8 cellular contexts compared by ENCODE assay signal in the genomic region with DNA sequence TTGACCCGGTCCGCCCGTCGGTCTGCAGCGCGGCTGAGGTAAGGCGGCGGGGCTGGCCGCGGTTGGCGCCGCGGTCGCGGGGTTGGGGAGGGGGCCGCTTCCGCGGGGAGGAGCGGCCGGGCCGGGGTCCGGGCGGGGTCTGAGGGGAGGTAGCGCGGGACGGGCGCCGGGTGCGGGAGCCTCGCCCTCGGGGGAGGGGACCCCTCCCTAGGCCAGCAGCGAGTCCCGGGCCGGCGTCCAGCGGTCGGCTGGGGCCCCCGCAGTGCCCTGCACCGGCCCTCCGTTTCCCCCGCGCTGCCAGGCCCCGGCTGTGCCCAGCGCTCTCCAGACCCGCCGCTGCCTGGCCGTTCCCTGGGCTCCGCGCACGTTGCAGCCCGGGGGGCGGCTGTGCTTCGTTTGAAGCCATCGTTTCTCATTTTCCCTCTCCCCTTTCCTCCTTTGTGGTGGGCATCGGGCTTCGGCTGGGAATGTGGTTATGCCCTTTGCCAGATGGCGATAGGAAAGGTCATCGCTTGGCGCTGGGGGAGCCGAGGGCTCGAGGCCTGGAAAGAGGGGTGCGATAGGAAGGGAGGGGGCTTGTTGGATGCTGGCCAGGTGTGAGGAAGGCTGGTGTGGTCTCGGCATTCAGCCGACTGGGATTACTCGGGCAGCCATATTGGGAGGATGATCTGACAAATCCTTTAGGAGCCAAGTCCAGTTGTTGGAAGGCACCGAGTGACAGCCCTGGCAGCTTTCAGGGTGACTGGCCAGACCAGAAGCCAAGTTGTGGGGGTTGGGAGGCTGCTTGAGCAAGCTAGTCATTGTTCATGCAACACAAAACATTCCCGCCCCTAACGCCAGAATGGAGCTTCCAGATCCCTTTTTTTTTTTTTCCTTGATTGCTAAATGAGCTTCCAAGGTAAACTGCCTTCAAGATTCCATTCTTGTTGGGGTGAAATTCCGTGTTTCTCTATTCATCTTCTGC. TPM values are rescaled to one million over a fixed set of nuclear protein-coding genes. Genes with fewer than 3 reads are reported as not detected.
DNase-seq lines count a peak whose midpoint lies in the region; ATAC-seq and TF ChIP-seq lines count a peak whose summit lies in the region.

No MANE protein-coding gene starts in this region.

- H3K27me3 Mint-ChIP-seq in GM23338 (ENCODE audit: insufficient read depth, low read depth, poor library complexity) (peaks cover 20% of the 10 kb centered on the region), WTC11 (ENCODE audit: low read depth) (peaks cover 4% of the 10 kb centered on the region; the same call in 1 of the 2 replicates)

- ATAC-seq in GM23338: peak; percentile 9
- ATAC-seq in WTC11: peak; percentile 3
- ATAC-seq in left lobe of liver: peak; percentile 72

- H3K4me3 Mint-ChIP-seq in GM23338 (peak overlapping the region; percentile 98), WTC11 (peak overlapping the region; percentile 86)

- H3K36me3 Mint-ChIP-seq in GM23338 (ENCODE audit: low read depth): no peaks in the 10 kb centered on the region
- no peaks in the 10 kb centered on the region for H3K36me3 Mint-ChIP-seq in WTC11

- peak overlapping the region; percentile 98 for H3K9ac ChIP-seq in duodenal mucosa (ENCODE audit: low read depth in 1 of 2, low read length in 2 of 2)

- DNase-seq in DMS53 (lab: John Stamatoyannopoulos, UW): peak; percentile 86
- peak; percentile 77 for DNase-seq in GM23338 (ENCODE audit: low spot score)
- peak; percentile 53 for DNase-seq in NB4 (ENCODE audit: low read depth)
- DNase-seq in WTC11 (ENCODE audit: low spot score): peak; percentile 50
- peak; percentile 93 for DNase-seq in left lobe of liver (ENCODE audit: low spot score)
- peak; percentile 13 to 19 for DNase-seq in stimulated activated CD4-positive, alpha-beta T cell treated with anti-CD3 and anti-CD28 coated beads, Interleukin-2, amount 100 ng/mL, for 48 hours
- no peak for DNase-seq in SKM-1 (lab: John Stamatoyannopoulos, UW; ENCODE audit: unreplicated experiment)

- H3K36me3 ChIP-seq in GM23338 (ENCODE audit: insufficient read depth) (no peaks in the 10 kb centered on the region), duodenal mucosa (ENCODE audit: control insufficient read depth in 1 of 2, insufficient read depth in 2 of 2, low read length in 2 of 2) (no peaks in the 10 kb centered on the region)

- peak overlapping the region; percentile 99 for H3K4me2 ChIP-seq in GM23338

- H3K9me3 Mint-ChIP-seq in GM23338 (no peaks in the 10 kb centered on the region), WTC11 (no peaks in the 10 kb centered on the region)

- H4K20me1 ChIP-seq in GM23338 (replicated peaks; ENCODE audit: insufficient read depth): peaks cover 38% of the 10 kb centered on the region

- H3K9me3 ChIP-seq in duodenal mucosa (ENCODE audit: control insufficient read depth in 1 of 2, low read length in 2 of 2): no peaks in the 10 kb centered on the region

- H3K4me1 Mint-ChIP-seq in GM23338: peaks cover 25% of the 10 kb centered on the region
- peaks cover 27% of the 10 kb centered on the region for H3K4me1 Mint-ChIP-seq in WTC11

- H2AFZ ChIP-seq in GM23338: peak overlapping the region; percentile 94

- H3K9me2 ChIP-seq in GM23338 (ENCODE audit: insufficient read depth): no peaks in the 10 kb centered on the region

- H3K27ac ChIP-seq in GM23338 (ENCODE audit: low read depth) (peak overlapping the region; percentile 95), duodenal mucosa (ENCODE audit: low read depth, low read length) (peak overlapping the region; percentile 95)

- H3K27me3 ChIP-seq in GM23338 (ENCODE audit: insufficient read depth): no peaks in the 10 kb centered on the region
- no peaks in the 10 kb centered on the region for H3K27me3 ChIP-seq in duodenal mucosa (ENCODE audit: control insufficient read depth in 1 of 2, insufficient read depth in 2 of 2, low read length in 2 of 2)

- H3K27ac Mint-ChIP-seq in GM23338: peak overlapping the region; percentile 96
- H3K27ac Mint-ChIP-seq in WTC11: peak overlapping the region; percentile 54

- no peak for TF ChIP-seq POLR2A in NB4 (IDR thresholded peaks at IDR 0.05; ENCODE audit: extremely low read depth, insufficient read length)

- peaks cover 19% of the 10 kb centered on the region for H3K4me1 ChIP-seq in GM23338 (ENCODE audit: insufficient read depth)
- peaks cover 21 to 24% of the 10 kb centered on the region in 2 donors for H3K4me1 ChIP-seq in duodenal mucosa (ENCODE audit: control insufficient read depth in 1 of 2, insufficient read depth in 2 of 2, low read length in 2 of 2)

- H3K4me3 ChIP-seq in GM23338 (peak overlapping the region; percentile 100), NB4 (ENCODE audit: low read depth, low read length) (peak overlapping the region; percentile 60), duodenal mucosa (ENCODE audit: low read depth in 1 of 2, low read length in 2 of 2) (peak overlapping the region; percentile 96 to 97)

- H3F3A ChIP-seq in GM23338 (replicated peaks; ENCODE audit: low read depth): peaks cover 3% of the 10 kb centered on the region; the same call in 1 of the 2 replicates

- peaks cover 51% of the 10 kb centered on the region for H3K79me2 ChIP-seq in GM23338 (replicated peaks; ENCODE audit: insufficient read depth)

- CTCF ChIA-PET in WTC11 (lab: Charles Lee): interaction anchor here (0.6 to 2.1 kb wide), 43 partner anchors 10 to 583 kb away, joined by 3 to 29 read pairs (median 4); partner anchors contain the start of genes CENPS, LZIC, NMNAT1 and PGD

- TF ChIP-seq CTCF in GM23338 (conservative IDR thresholded peaks at IDR 0.05; ENCODE audit: low read depth in 2 of 2) (no peak), NB4 (IDR thresholded peaks at IDR 0.05; ENCODE audit: low read depth, low read length) (no peak), WTC11 (IDR thresholded peaks at IDR 0.05) (no peak)

- POLR2A ChIA-PET in WTC11 (lab: Charles Lee): interaction anchor here (0.5 to 1.3 kb wide), 7 partner anchors 10 to 355 kb away, joined by 3 to 5 read pairs (median 5); no protein-coding TSS in a partner anchor

TF ChIP-seq in GM23338, 12 proteins besides CTCF, POLR2A, EP300 and RAD21 (continues in another document):
- no peak for TF ChIP-seq ZNF331 (CRISPR knock-in tag; IDR thresholded peaks at IDR 0.05; ENCODE audit: low read depth)
- no peak for TF ChIP-seq POLR2AphosphoS5 (IDR thresholded peaks at IDR 0.05; ENCODE audit: low read depth)
- TF ChIP-seq REST (IDR thresholded peaks at IDR 0.05; ENCODE audit: unreplicated experiment): no peak
- TF ChIP-seq EZH2 (IDR thresholded peaks at IDR 0.05; ENCODE audit: low read depth, unreplicated experiment): no peak

TF ChIP-seq in WTC11, 78 proteins besides CTCF, POLR2A, EP300 and RAD21:
- TF ChIP-seq TEAD1 (CRISPR knock-in tag; IDR thresholded peaks at IDR 0.05) (peak; percentile 21; the same call in 1 of the 2 replicates), SMAD3 (CRISPR knock-in tag; IDR thresholded peaks at IDR 0.05; ENCODE audit: borderline replicate concordance) (peak; percentile 27; the same call in 1 of the 2 replicates), CREB1 (CRISPR knock-in tag; IDR thresholded peaks at IDR 0.05) (peak; percentile 40; the same call in 1 of the 2 replicates)
- TF ChIP-seq, protein P1, sequence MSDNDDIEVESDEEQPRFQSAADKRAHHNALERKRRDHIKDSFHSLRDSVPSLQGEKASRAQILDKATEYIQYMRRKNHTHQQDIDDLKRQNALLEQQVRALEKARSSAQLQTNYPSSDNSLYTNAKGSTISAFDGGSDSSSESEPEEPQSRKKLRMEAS (CRISPR knock-in tag; IDR thresholded peaks at IDR 0.05): 0 out of 2 replicates have a peak, but pooled peaks have one; percentile 33
- TF ChIP-seq, protein P2, sequence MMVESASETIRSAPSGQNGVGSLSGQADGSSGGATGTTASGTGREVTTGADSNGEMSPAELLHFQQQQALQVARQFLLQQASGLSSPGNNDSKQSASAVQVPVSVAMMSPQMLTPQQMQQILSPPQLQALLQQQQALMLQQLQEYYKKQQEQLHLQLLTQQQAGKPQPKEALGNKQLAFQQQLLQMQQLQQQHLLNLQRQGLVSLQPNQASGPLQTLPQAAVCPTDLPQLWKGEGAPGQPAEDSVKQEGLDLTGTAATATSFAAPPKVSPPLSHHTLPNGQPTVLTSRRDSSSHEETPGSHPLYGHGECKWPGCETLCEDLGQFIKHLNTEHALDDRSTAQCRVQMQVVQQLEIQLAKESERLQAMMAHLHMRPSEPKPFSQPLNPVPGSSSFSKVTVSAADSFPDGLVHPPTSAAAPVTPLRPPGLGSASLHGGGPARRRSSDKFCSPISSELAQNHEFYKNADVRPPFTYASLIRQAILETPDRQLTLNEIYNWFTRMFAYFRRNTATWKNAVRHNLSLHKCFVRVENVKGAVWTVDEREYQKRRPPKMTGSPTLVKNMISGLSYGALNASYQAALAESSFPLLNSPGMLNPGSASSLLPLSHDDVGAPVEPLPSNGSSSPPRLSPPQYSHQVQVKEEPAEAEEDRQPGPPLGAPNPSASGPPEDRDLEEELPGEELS (CRISPR knock-in tag; IDR thresholded peaks at IDR 0.05): no peak

RNA-seq across cellular contexts. Expression of gene KIF1B, which starts 0.8 kb away (rescaled TPM):
- total RNA-seq in GM23338 (2014; rRNA removed; shearing (Covaris generic)): 68.4 and 70.3 TPM in 2 replicates
- polyA plus RNA-seq in GM23338 (2016; fragmentation: Nextera tagmentation; extraction: Ambion mirVana): 18.7 and 21.5 TPM in 2 replicates
- total RNA-seq in WTC11 (2021) (63.1 to 70.1 TPM (median 64.9 TPM) in 3 replicates), left lobe of liver (28.5 TPM)

Comparison
In these comparisons a context has a peak if more than half of its experiments do, and no peak if none do; other contexts are left out.
1. ATAC-seq: peak in every context shown above with its lines; median percentile 72 in left lobe of liver; 9 in GM23338; 3 in WTC11.